Comparison of ENCODE assay signal across 15 cellular contexts in genomic region chr5:20618353-20618752, GRCh38.
A peak's percentile ranks its signal among the peaks of the same experiment; 100 is the strongest.
DNase-seq lines count a peak whose midpoint lies in the region; ATAC-seq, FAIRE-seq and TF ChIP-seq lines count a peak whose summit lies in the region.
"Had no signal": no experiment of that assay in that cellular context is flagged by ENCODE, and none has a peak within 500 bp of the region (broad histone marks: within the 10 kb centered on the region; RNA-seq: fewer than 3 reads in every experiment).

No MANE protein-coding gene starts in this region.

- WGBS in right cardiac atrium, result 65% methylated on average over 1 of the region's 1 CpG

- no peaks in the 10 kb centered on the region for H3K4me1 ChIP-seq in right cardiac atrium (ENCODE audit: control insufficient read depth, insufficient read depth, low read length)
- no peaks in the 10 kb centered on the region for H3K4me1 ChIP-seq in gastrocnemius medialis
- H3K4me1 ChIP-seq: BLaER1 treated with 17β-estradiol and CSF1 and Interleukin-3, amounts not matched to agents 10 nM and 100 nM had no signal

- ATAC-seq in left ventricle myocardium superior (peak; percentile 76), right cardiac atrium (no peak), gastrocnemius medialis (peak; percentile 62 to 79)
- ATAC-seq: CD8-positive, alpha-beta T cell had no signal

- intact Hi-C loops in left ventricle myocardium superior (cut with micrococcal nuclease), result no loop called here
- intact Hi-C loops in right cardiac atrium (cut with DNase I), result no loop called here
- intact Hi-C loops in gastrocnemius medialis (cut with DNase I; ENCODE audit: low total_unique reads), result no loop called here

- H3K27ac ChIP-seq in right cardiac atrium (ENCODE audit: low read length) (no peak overlapping the region), gastrocnemius medialis (no peak overlapping the region)
- H3K27ac ChIP-seq: BLaER1 treated with 17β-estradiol and CSF1 and Interleukin-3, amounts not matched to agents 10 nM and 100 nM had no signal

- no peak for TF ChIP-seq CTCF in gastrocnemius medialis (IDR thresholded peaks at IDR 0.05 in 4 of 5, conservative IDR thresholded peaks at IDR 0.05 in 1 of 5)

- FAIRE-seq in islet of Langerhans (lab: Jason Lieb, UNC), result peak; percentile 49
- FAIRE-seq: G401.6, GM12891, GM19239, HTR-8/SVneo had no signal

- H3K27me3 ChIP-seq in right cardiac atrium (ENCODE audit: control insufficient read depth, insufficient read depth), result no peaks in the 10 kb centered on the region
- H3K27me3 ChIP-seq in gastrocnemius medialis, result no peaks in the 10 kb centered on the region
- H3K27me3 ChIP-seq: BLaER1 treated with 17β-estradiol and CSF1 and Interleukin-3, amounts not matched to agents 10 nM and 100 nM had no signal

- no peak for DNase-seq in left ventricle myocardium superior
- no peak for DNase-seq in right cardiac atrium
- no peak for DNase-seq in gastrocnemius medialis
- no peak for DNase-seq in stimulated activated naive CD4-positive, alpha-beta T cell (lab: John Stamatoyannopoulos, UW)
- DNase-seq in NCI-H146 (lab: John Stamatoyannopoulos, UW), result no peak
- no peak for DNase-seq in SIG-M5 (lab: John Stamatoyannopoulos, UW)
- DNase-seq: Calu3; CD8-positive, alpha-beta T cell; H9 had no signal

- in situ Hi-C loops in gastrocnemius medialis (cut with MboI; ENCODE audit: low sequenced_read_pairs in 4 of 4), result no loop called here

- no peak for TF ChIP-seq POLR2A in gastrocnemius medialis (IDR thresholded peaks at IDR 0.05)

- H3K9me3 ChIP-seq in right cardiac atrium (ENCODE audit: control insufficient read depth, low read length), result peaks cover 2% of the 10 kb centered on the region
- H3K9me3 ChIP-seq in gastrocnemius medialis, result no peaks in the 10 kb centered on the region

- H3K36me3 ChIP-seq in gastrocnemius medialis, result no peaks in the 10 kb centered on the region
- H3K36me3 ChIP-seq: BLaER1 treated with 17β-estradiol and CSF1 and Interleukin-3, amounts not matched to agents 10 nM and 100 nM had no signal

- H3K4me3 ChIP-seq in right cardiac atrium (ENCODE audit: low read length), result no peak overlapping the region
- no peak overlapping the region for H3K4me3 ChIP-seq in gastrocnemius medialis
- H3K4me3 ChIP-seq: BLaER1 treated with 17β-estradiol and CSF1 and Interleukin-3, amounts not matched to agents 10 nM and 100 nM had no signal

Comparison
In these comparisons a context has a peak if more than half of its experiments do, and no peak if none do; other contexts are left out.
1. ATAC-seq: peak in left ventricle myocardium superior (single experiment) and gastrocnemius medialis (2 of 2); none in right cardiac atrium (0 of 2).